8 cellular contexts compared by ENCODE assay signal in the genomic region with DNA sequence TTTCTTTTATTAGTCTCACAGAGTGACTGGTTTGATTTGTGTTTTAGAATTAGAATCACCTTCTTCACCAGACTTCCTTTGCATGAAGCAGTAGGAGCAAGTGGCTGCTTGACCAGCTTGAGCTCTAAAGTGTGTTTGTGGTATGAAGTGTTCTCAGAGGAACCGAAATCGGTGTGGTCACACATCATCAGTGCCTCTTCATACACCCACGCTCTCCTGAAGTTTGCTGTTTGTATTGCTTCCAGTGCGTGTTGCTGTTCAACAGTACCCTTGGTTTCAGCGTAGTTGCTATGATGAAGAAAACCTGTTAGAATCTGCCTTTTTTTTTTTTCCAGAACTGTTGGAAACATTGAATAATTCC.
DNase-seq lines count a peak whose midpoint lies in the region; ATAC-seq and TF ChIP-seq lines count a peak whose summit lies in the region.

No MANE protein-coding gene starts in this region.

- no peaks in the 10 kb centered on the region for H3K36me3 ChIP-seq in breast epithelium

- H3K4me1 ChIP-seq in breast epithelium, result peaks cover 0 to under 1% of the 10 kb centered on the region in 2 donors

- H3K27ac Mint-ChIP-seq in stimulated activated memory B cell treated with anti-CD40 and anti-IgM and Interleukin-4, amounts not matched to agents 10 μg/mL and 1 μg/mL and 100 μg/mL, for 72 hours, result peak overlapping the region; percentile 98

- H3K9me3 ChIP-seq in breast epithelium, result no peaks in the 10 kb centered on the region

- H3K4me3 ChIP-seq in breast epithelium, result no peak overlapping the region

- H3K27ac ChIP-seq in breast epithelium, result peak overlapping the region; percentile 49 to 66

- H3K27me3 Mint-ChIP-seq in stimulated activated memory B cell treated with anti-CD40 and anti-IgM and Interleukin-4, amounts not matched to agents 10 μg/mL and 1 μg/mL and 100 μg/mL, for 72 hours, result no peaks in the 10 kb centered on the region

- peak overlapping the region; percentile 68 for H3K4me3 Mint-ChIP-seq in stimulated activated memory B cell treated with anti-CD40 and anti-IgM and Interleukin-4, amounts not matched to agents 10 μg/mL and 1 μg/mL and 100 μg/mL, for 72 hours

- ATAC-seq in GM21360 (IDR thresholded peaks at IDR 0.05; ENCODE audit: unreplicated experiment) (peak; percentile 79), HG03558 (IDR thresholded peaks at IDR 0.05; ENCODE audit: extremely low read depth, unreplicated experiment) (peak; percentile 70)
- peak; percentile 92 for ATAC-seq in stimulated activated memory B cell treated with anti-CD40 and anti-IgM and Interleukin-4, amounts not matched to agents 10 μg/mL and 1 μg/mL and 100 μg/mL, for 72 hours

- TF ChIP-seq POLR2A in breast epithelium (IDR thresholded peaks at IDR 0.05), result no peak

- peaks cover 88% of the 10 kb centered on the region for H3K4me1 Mint-ChIP-seq in stimulated activated memory B cell treated with anti-CD40 and anti-IgM and Interleukin-4, amounts not matched to agents 10 μg/mL and 1 μg/mL and 100 μg/mL, for 72 hours

- DNase-seq in GM10266 (ENCODE audit: extremely low spot score), result peak; percentile 62
- no peak for DNase-seq in breast epithelium (ENCODE audit: low spot score in 2 of 2)
- no peak for DNase-seq in amniotic stem cell (lab: John Stamatoyannopoulos, UW)
- no peak for DNase-seq in OCI-M2 (lab: John Stamatoyannopoulos, UW; ENCODE audit: unreplicated experiment)
- no peak for DNase-seq in NCI-H146 (lab: John Stamatoyannopoulos, UW)

- TF ChIP-seq CTCF in GM10266 (IDR thresholded peaks at IDR 0.05; ENCODE audit: control insufficient read depth, insufficient read depth, low read depth, missing control alignments) (no peak), breast epithelium (IDR thresholded peaks at IDR 0.05) (no peak)

- H3K36me3 Mint-ChIP-seq in stimulated activated memory B cell treated with anti-CD40 and anti-IgM and Interleukin-4, amounts not matched to agents 10 μg/mL and 1 μg/mL and 100 μg/mL, for 72 hours, result peaks cover 20% of the 10 kb centered on the region

- H3K27me3 ChIP-seq in breast epithelium, result no peaks in the 10 kb centered on the region

- intact Hi-C loops in breast epithelium (cut with DNase I; ENCODE audit: low total_unique reads), result no loop called here

- H3K9me3 Mint-ChIP-seq in stimulated activated memory B cell treated with anti-CD40 and anti-IgM and Interleukin-4, amounts not matched to agents 10 μg/mL and 1 μg/mL and 100 μg/mL, for 72 hours, result no peaks in the 10 kb centered on the region
